13 cellular contexts compared by ENCODE assay signal in the genomic region with DNA sequence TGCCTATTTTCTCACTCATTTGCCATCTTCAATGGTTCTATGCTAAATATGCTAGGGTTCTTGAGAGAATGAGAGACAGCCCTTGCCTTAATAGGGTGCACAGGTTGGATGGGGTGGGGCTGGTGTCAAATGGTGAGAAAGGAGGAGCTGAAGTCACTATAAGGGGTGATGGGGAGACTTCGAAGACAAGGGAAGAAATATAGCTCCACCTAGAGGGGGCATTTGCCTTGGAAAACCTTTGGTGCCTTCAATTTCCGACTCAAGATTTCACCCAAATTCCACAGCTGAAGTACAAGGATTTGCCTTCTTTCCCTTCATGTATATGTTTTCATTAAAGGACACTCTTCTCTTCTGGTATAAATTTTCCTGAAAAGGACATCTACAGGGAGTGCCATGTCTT. TPM values are rescaled to one million over a fixed set of nuclear protein-coding genes. Genes with fewer than 3 reads are reported as not detected.
DNase-seq lines count a peak whose midpoint lies in the region; ATAC-seq and TF ChIP-seq lines count a peak whose summit lies in the region.
"Had no signal": no experiment of that assay in that cellular context is flagged by ENCODE, and none has a peak within 500 bp of the region (broad histone marks: within the 10 kb centered on the region; RNA-seq: fewer than 3 reads in every experiment).

No MANE protein-coding gene starts in this region.

- DNase-seq in ELF-1 (ENCODE audit: low read depth, low spot score) (peak; percentile 28), IMR-90 (no peak), left lobe of liver (ENCODE audit: low spot score) (no peak), ureter (ENCODE audit: low spot score) (no peak)
- DNase-seq in stimulated activated naive CD4-positive, alpha-beta T cell (lab: John Stamatoyannopoulos, UW), result no peak
- DNase-seq: activated naive CD4-positive, alpha-beta T cell treated with anti-CD3 and anti-CD28 coated beads, Interleukin-2, amount 10 ng/mL, durations not matched to agents 7 days and 5 days; NCI-H2227 treated with DMSO at 0.1 percent for 48 hours; Right ventricle myocardium superior had no signal

- H3K18ac ChIP-seq in IMR-90 (ENCODE audit: low read depth, low read length), result no peak overlapping the region

- H3K4me1 ChIP-seq in IMR-90 (ENCODE audit: control insufficient read depth, insufficient read depth, low read length), result no peaks in the 10 kb centered on the region; the same call in 1 of the 2 replicates

- no peak overlapping the region for H2AK5ac ChIP-seq in IMR-90 (ENCODE audit: low read depth, low read length)

- peak overlapping the region; percentile 57; the same call in 1 of the 2 replicates for H3K23ac ChIP-seq in IMR-90 (ENCODE audit: low read depth, low read length)

- in situ Hi-C loops in IMR-90 (cut with MboI; ENCODE audit: low sequenced_read_pairs), result no loop called here

- ATAC-seq in IMR-90 (ENCODE audit: low read depth) (no peak), left lobe of liver (peak; percentile 70), HG03159 (IDR thresholded peaks at IDR 0.05; ENCODE audit: unreplicated experiment) (no peak)

- dilution Hi-C loops in IMR-90 (cut with HindIII; ENCODE audit: low sequenced_read_pairs, unreplicated experiment), result no loop called here

- no peaks in the 10 kb centered on the region for H3K9me3 ChIP-seq in IMR-90 (ENCODE audit: control insufficient read depth, insufficient read depth, low read length)

- no peak overlapping the region for H3K4ac ChIP-seq in IMR-90 (ENCODE audit: low read depth, low read length)

- no TSS peak for BruUV-seq in IMR-90 (replicated peaks; lab: Mats Ljungman, UMichigan)

- POLR2A ChIA-PET in IMR-90 (lab: Charles Lee; ENCODE audit: unreplicated experiment), result no interaction called here

- H3K9me1 ChIP-seq in IMR-90 (ENCODE audit: insufficient read depth, low read length), result peaks cover 4% of the 10 kb centered on the region; the same call in 1 of the 2 replicates

- H3K4me3 ChIP-seq in IMR-90 (ENCODE audit: insufficient read depth, low read depth, low read length), result no peak overlapping the region
- H3K4me3 ChIP-seq: cardiac muscle cell, hepatocyte, lung had no signal

- CTCF ChIA-PET in IMR-90 (lab: Yijun Ruan, JAX), result interaction anchor here (0.5 to 0.7 kb wide), 3 partner anchors 34 to 653 kb away, joined by 3 to 6 read pairs (median 4); no protein-coding TSS in a partner anchor

- H4K20me1 ChIP-seq in IMR-90 (ENCODE audit: insufficient read depth, low read length), result no peaks in the 10 kb centered on the region

- no peak overlapping the region for H2AK9ac ChIP-seq in IMR-90 (replicated peaks; ENCODE audit: low read depth, low read length, poor library complexity)

- TF ChIP-seq CTCF in IMR-90 (conservative IDR thresholded peaks at IDR 0.05; ENCODE audit: low read depth, low read length), result 0 out of 2 replicates have a peak, but pooled peaks have one; percentile 19
- TF ChIP-seq CTCF in VCaP (conservative IDR thresholded peaks at IDR 0.05), result peak; percentile 59

- 0 out of 2 replicates have a peak, but pooled peaks cover 4% of the 10 kb centered on the region for H3K36me3 ChIP-seq in IMR-90 (ENCODE audit: control insufficient read depth, insufficient read depth, low read length)
- H3K36me3 ChIP-seq: cardiac muscle cell had no signal

- H4K91ac ChIP-seq in IMR-90 (ENCODE audit: insufficient read depth, low read depth, low read length), result no peak overlapping the region

- H2BK20ac ChIP-seq in IMR-90 (ENCODE audit: low read depth, low read length), result no peak overlapping the region; the same call in 1 of the 2 replicates

- H2BK120ac ChIP-seq in IMR-90 (ENCODE audit: low read depth, low read length), result no peak overlapping the region

- TF ChIP-seq RAD21 in IMR-90 (IDR thresholded peaks at IDR 0.05; ENCODE audit: low read length), result peak; percentile 21; the same call in 1 of the 2 replicates

- no peak overlapping the region for H2BK15ac ChIP-seq in IMR-90 (ENCODE audit: low read depth, low read length)

- H4K5ac ChIP-seq in IMR-90 (ENCODE audit: low read depth, low read length), result no peak overlapping the region

- H3K9ac ChIP-seq in IMR-90 (ENCODE audit: low read depth, low read length), result no peak overlapping the region

- H3K14ac ChIP-seq in IMR-90 (replicated peaks; ENCODE audit: low read depth, low read length), result no peak overlapping the region

- intact Hi-C loops in IMR-90 (cut with micrococcal nuclease), result no loop called here

- no CpG with 5 or more reads among the region's 2 CpGs for WGBS in IMR-90 (ENCODE audit: extremely low coverage in 2 of 2, insufficient read length in 1 of 2), 2 experiments

- H2BK5ac ChIP-seq in IMR-90 (ENCODE audit: low read depth, low read length, poor library complexity, severe bottlenecking), result no peak overlapping the region

- H3K27ac ChIP-seq in IMR-90 (ENCODE audit: insufficient read depth, low read length) (no peak overlapping the region), VCaP (no peak overlapping the region)
- H3K27ac ChIP-seq: cardiac muscle cell, hepatocyte had no signal

- peaks cover 18 to 46% of the 10 kb centered on the region in 2 experiments for H3K79me1 ChIP-seq in IMR-90 (ENCODE audit: low read depth in 1 of 2, low read length in 2 of 2)

- no peak for TF ChIP-seq POLR2A in IMR-90 (IDR thresholded peaks at IDR 0.05; ENCODE audit: low read depth, low read length)

- no peaks in the 10 kb centered on the region for H3K27me3 ChIP-seq in IMR-90 (ENCODE audit: control insufficient read depth, insufficient read depth, low read length)
- H3K27me3 ChIP-seq: cardiac muscle cell, hepatocyte had no signal

- no peak overlapping the region for H2AFZ ChIP-seq in IMR-90 (replicated peaks; ENCODE audit: low read length, poor library complexity)
- H2AFZ ChIP-seq: hepatocyte had no signal

- H3K56ac ChIP-seq in IMR-90 (ENCODE audit: extremely low read depth, insufficient read depth, low read length), result no peak overlapping the region

- H4K8ac ChIP-seq in IMR-90 (ENCODE audit: low read depth in 2 of 2, low read length in 2 of 2), result no peak overlapping the region

- no peak overlapping the region for H3K4me2 ChIP-seq in IMR-90 (ENCODE audit: low read depth, low read length)
- H3K4me2 ChIP-seq: hepatocyte had no signal

TF ChIP-seq in IMR-90, 13 proteins besides CTCF, POLR2A, EP300 and RAD21:
- no peak for TF ChIP-seq CEBPB (IDR thresholded peaks at IDR 0.05; ENCODE audit: low read depth, low read length)
- no peak for TF ChIP-seq FOS (IDR thresholded peaks at IDR 0.05; ENCODE audit: low read depth, low read length)
- no peak for TF ChIP-seq MAFK (IDR thresholded peaks at IDR 0.05; ENCODE audit: low read depth, low read length)
- TF ChIP-seq MXI1 (IDR thresholded peaks at IDR 0.05; ENCODE audit: borderline replicate concordance, low read depth, low read length), result no peak
- TF ChIP-seq MAZ (IDR thresholded peaks at IDR 0.05; ENCODE audit: borderline replicate concordance, low read depth, low read length), result no peak
- no peak for TF ChIP-seq NFE2L2 (IDR thresholded peaks at IDR 0.05; ENCODE audit: low read depth, low read length)
- TF ChIP-seq SMC3 (IDR thresholded peaks at IDR 0.05; ENCODE audit: low read depth, low read length), result no peak
- TF ChIP-seq, protein P1, sequence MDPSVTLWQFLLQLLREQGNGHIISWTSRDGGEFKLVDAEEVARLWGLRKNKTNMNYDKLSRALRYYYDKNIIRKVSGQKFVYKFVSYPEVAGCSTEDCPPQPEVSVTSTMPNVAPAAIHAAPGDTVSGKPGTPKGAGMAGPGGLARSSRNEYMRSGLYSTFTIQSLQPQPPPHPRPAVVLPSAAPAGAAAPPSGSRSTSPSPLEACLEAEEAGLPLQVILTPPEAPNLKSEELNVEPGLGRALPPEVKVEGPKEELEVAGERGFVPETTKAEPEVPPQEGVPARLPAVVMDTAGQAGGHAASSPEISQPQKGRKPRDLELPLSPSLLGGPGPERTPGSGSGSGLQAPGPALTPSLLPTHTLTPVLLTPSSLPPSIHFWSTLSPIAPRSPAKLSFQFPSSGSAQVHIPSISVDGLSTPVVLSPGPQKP (IDR thresholded peaks at IDR 0.05; ENCODE audit: borderline replicate concordance, low read depth, low read length), result no peak
- no peak for TF ChIP-seq RCOR1 (IDR thresholded peaks at IDR 0.05; ENCODE audit: insufficient replicate concordance, low read length)
- TF ChIP-seq RFX5 (IDR thresholded peaks at IDR 0.05; ENCODE audit: low read depth, low read length), result no peak
- TF ChIP-seq USF2 (IDR thresholded peaks at IDR 0.05; ENCODE audit: low read depth, low read length), result no peak
- TF ChIP-seq CHD1 (IDR thresholded peaks at IDR 0.05; ENCODE audit: low read depth, low read length), result no peak
- TF ChIP-seq BHLHE40 (IDR thresholded peaks at IDR 0.05; ENCODE audit: low read depth, low read length), result no peak

RNA-seq across cellular contexts. Expression of gene PTN, which starts 5.6 kb away (rescaled TPM):
- total RNA-seq in IMR-90 (2012; rRNA removed) (61.7 and 86.7 TPM in 2 replicates), left lobe of liver (0.38 TPM), ureter (8.3 TPM)
- polyA plus RNA-seq in IMR-90 (2012; rRNA removed), result 186 and 187 TPM in 2 replicates
- 94.0 and 255 TPM in 2 replicates for polyA plus RNA-seq in IMR-90 (2012; cell fraction: cytosol; rRNA removed)
- polyA plus RNA-seq in IMR-90 (2012; cell fraction: nucleus; rRNA removed; ENCODE audit: low replicate concordance), result 20.7 and 53.6 TPM in 2 replicates
